ENCODE assay signal across 1 cellular context in genomic region chr6:100304575-100304974, GRCh38.
TF ChIP-seq lines count a peak whose summit lies in the region.

No MANE protein-coding gene starts in this region.

TF ChIP-seq in IMR-90, 13 proteins besides CTCF, POLR2A, EP300 and RAD21 (continued from another document):
- TF ChIP-seq USF2 (IDR thresholded peaks at IDR 0.05; ENCODE audit: low read depth, low read length): no peak
- no peak for TF ChIP-seq MAFK (IDR thresholded peaks at IDR 0.05; ENCODE audit: low read depth, low read length)
- no peak for TF ChIP-seq ELK1 (IDR thresholded peaks at IDR 0.05; ENCODE audit: borderline replicate concordance, low read depth, low read length)
- TF ChIP-seq SMC3 (IDR thresholded peaks at IDR 0.05; ENCODE audit: low read depth, low read length): no peak
- no peak for TF ChIP-seq RCOR1 (IDR thresholded peaks at IDR 0.05; ENCODE audit: insufficient replicate concordance, low read length)
- TF ChIP-seq FOS (IDR thresholded peaks at IDR 0.05; ENCODE audit: low read depth, low read length): no peak
- TF ChIP-seq CEBPB (IDR thresholded peaks at IDR 0.05; ENCODE audit: low read depth, low read length): no peak
TF ChIP-seq in IMR-90: peak in this region for 0.
